ENCODE assay signal across 13 cellular contexts in the genomic region with DNA sequence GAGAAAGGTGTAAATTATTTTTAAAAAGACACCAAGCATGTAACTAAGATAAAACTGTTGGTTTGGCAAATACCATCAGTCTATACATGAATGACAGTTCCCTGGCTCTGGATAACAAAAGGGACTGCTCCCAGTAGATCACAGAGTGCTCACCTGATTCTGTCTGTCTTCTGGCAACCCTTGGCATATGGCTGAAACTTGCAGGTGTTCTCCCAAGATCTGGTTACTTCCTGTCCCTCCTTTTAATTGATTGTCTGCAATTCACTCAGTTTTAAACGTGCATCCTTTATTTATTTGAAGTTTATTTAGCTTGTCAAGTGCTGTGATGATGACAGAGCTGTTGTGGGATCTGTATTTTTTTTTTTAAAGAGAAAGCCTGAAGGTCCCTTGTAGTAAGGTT. TPM values are rescaled to one million over a fixed set of nuclear protein-coding genes. Genes with fewer than 3 reads are reported as not detected.
DNase-seq lines count a peak whose midpoint lies in the region; TF ChIP-seq lines count a peak whose summit lies in the region.
"Had no signal": no experiment of that assay in that cellular context is flagged by ENCODE, and none has a peak within 500 bp of the region (broad histone marks: within the 10 kb centered on the region; RNA-seq: fewer than 3 reads in every experiment).

No MANE protein-coding gene starts in this region.

- peaks cover 50% of the 10 kb centered on the region for H3K36me3 Mint-ChIP-seq in T-helper 1 cell treated with Interleukin-12 subunit alpha and Interleukin-12 subunit beta and Interleukin-4 antibody, amounts not matched to agents 30 μg/mL and 1 μg/mL, for 36 hours (ENCODE audit: low read depth)

- H4K20me1 ChIP-seq in BLaER1 (peaks cover 28% of the 10 kb centered on the region), DOHH2 (ENCODE audit: control insufficient read depth, insufficient read depth, low read depth, low read length) (no peaks in the 10 kb centered on the region), fibroblast of lung (ENCODE audit: control insufficient read depth, extremely low read depth, insufficient read depth, low read length) (no peaks in the 10 kb centered on the region), Karpas-422 (ENCODE audit: insufficient read depth, low read depth, low read length) (no peaks in the 10 kb centered on the region)

- peaks cover 35% of the 10 kb centered on the region for H3K4me1 Mint-ChIP-seq in T-helper 1 cell treated with Interleukin-12 subunit alpha and Interleukin-12 subunit beta and Interleukin-4 antibody, amounts not matched to agents 30 μg/mL and 1 μg/mL, for 36 hours (ENCODE audit: low read depth)

- H3K4me1 ChIP-seq in BLaER1 (peaks cover 50% of the 10 kb centered on the region), DOHH2 (ENCODE audit: control insufficient read depth, low read length) (peaks cover 65% of the 10 kb centered on the region), fibroblast of lung (ENCODE audit: control insufficient read depth, extremely low read depth, insufficient read depth, low read length) (peaks cover 12% of the 10 kb centered on the region), Karpas-422 (ENCODE audit: low read length) (peaks cover 11% of the 10 kb centered on the region)
- H3K4me1 ChIP-seq: HAP-1 had no signal

- H3K9me2 ChIP-seq in DOHH2 (replicated peaks; ENCODE audit: control insufficient read depth, low read length) (no peaks in the 10 kb centered on the region), Karpas-422 (replicated peaks; ENCODE audit: insufficient read depth, low read length) (no peaks in the 10 kb centered on the region)

- no peaks in the 10 kb centered on the region for H3K9me3 ChIP-seq in BLaER1
- no peaks in the 10 kb centered on the region for H3K9me3 ChIP-seq in DOHH2 (ENCODE audit: control insufficient read depth, insufficient read depth, low read length)
- no peaks in the 10 kb centered on the region for H3K9me3 ChIP-seq in fibroblast of lung (ENCODE audit: control insufficient read depth, insufficient read depth, low read depth, low read length)
- no peaks in the 10 kb centered on the region for H3K9me3 ChIP-seq in Karpas-422 (ENCODE audit: low read length)
- H3K9me3 ChIP-seq: HAP-1 had no signal

- TF ChIP-seq CTCF in DOHH2 (IDR thresholded peaks at IDR 0.05; ENCODE audit: low read depth, low read length, poor library complexity, severe bottlenecking): no peak
- TF ChIP-seq CTCF in fibroblast of lung (conservative IDR thresholded peaks at IDR 0.05 in 1 of 2, IDR thresholded peaks at IDR 0.05 in 1 of 2; ENCODE audit: low read depth in 1 of 2, low read length in 2 of 2): no peak

- peaks cover 10% of the 10 kb centered on the region for H3F3A ChIP-seq in DOHH2 (ENCODE audit: control insufficient read depth, insufficient read depth)

- H3K36me3 ChIP-seq in BLaER1 (no peaks in the 10 kb centered on the region), DOHH2 (ENCODE audit: control insufficient read depth, low read length) (no peaks in the 10 kb centered on the region), fibroblast of lung (ENCODE audit: control insufficient read depth, insufficient read depth, low read length) (no peaks in the 10 kb centered on the region), Karpas-422 (ENCODE audit: insufficient read depth, low read length) (no peaks in the 10 kb centered on the region)
- H3K36me3 ChIP-seq: HAP-1 had no signal

- DNase-seq in fibroblast of lung (ENCODE audit: low read depth in 2 of 2) (no peak), NK-92 (lab: John Stamatoyannopoulos, UW; ENCODE audit: unreplicated experiment) (no peak), Karpas-422 (no peak), NCI-H2029 treated with DMSO at 0.1 percent for 48 hours (lab: John Stamatoyannopoulos, UW) (no peak), SK-N-DZ (ENCODE audit: low spot score) (no peak)
- DNase-seq: IMR-90, NCI-H2081, Right ventricle myocardium superior had no signal

- peak overlapping the region; percentile 95 for H3K4me3 Mint-ChIP-seq in T-helper 1 cell treated with Interleukin-12 subunit alpha and Interleukin-12 subunit beta and Interleukin-4 antibody, amounts not matched to agents 30 μg/mL and 1 μg/mL, for 36 hours
- H3K4me3 Mint-ChIP-seq: WTC11 had no signal

- H3K79me2 ChIP-seq in DOHH2 (ENCODE audit: control insufficient read depth, low read length) (peaks cover 11% of the 10 kb centered on the region), fibroblast of lung (ENCODE audit: control insufficient read depth, insufficient read depth, low read length) (peaks cover 8% of the 10 kb centered on the region), Karpas-422 (ENCODE audit: low read length) (no peaks in the 10 kb centered on the region)

- H3K4me2 ChIP-seq in BLaER1 (peak overlapping the region; percentile 97), DOHH2 (ENCODE audit: low read length) (peak overlapping the region; percentile 79), fibroblast of lung (ENCODE audit: extremely low read depth, insufficient read depth, low read length) (peak overlapping the region; percentile 84), Karpas-422 (ENCODE audit: low read depth, low read length, poor library complexity, severe bottlenecking) (no peak overlapping the region)

- no peaks in the 10 kb centered on the region for H3K9me3 Mint-ChIP-seq in T-helper 1 cell treated with Interleukin-12 subunit alpha and Interleukin-12 subunit beta and Interleukin-4 antibody, amounts not matched to agents 30 μg/mL and 1 μg/mL, for 36 hours
- H3K9me3 Mint-ChIP-seq: WTC11 had no signal

- peaks cover 65% of the 10 kb centered on the region for H3K27me3 ChIP-seq in BLaER1
- H3K27me3 ChIP-seq in DOHH2 (ENCODE audit: control insufficient read depth, low read length): no peaks in the 10 kb centered on the region
- no peaks in the 10 kb centered on the region for H3K27me3 ChIP-seq in fibroblast of lung (ENCODE audit: control insufficient read depth, insufficient read depth, low read length)
- no peaks in the 10 kb centered on the region for H3K27me3 ChIP-seq in Karpas-422 (ENCODE audit: low read length)

- H3K27me3 Mint-ChIP-seq in T-helper 1 cell treated with Interleukin-12 subunit alpha and Interleukin-12 subunit beta and Interleukin-4 antibody, amounts not matched to agents 30 μg/mL and 1 μg/mL, for 36 hours (ENCODE audit: low read depth): no peaks in the 10 kb centered on the region

- H3K27ac ChIP-seq in BLaER1 (no peak overlapping the region), DOHH2 (ENCODE audit: low read depth, low read length) (peak overlapping the region; percentile 92), fibroblast of lung (ENCODE audit: insufficient read depth, low read length) (peak overlapping the region; percentile 58), Karpas-422 (ENCODE audit: low read length) (no peak overlapping the region)

- H2AFZ ChIP-seq in fibroblast of lung (ENCODE audit: low read length) (no peak overlapping the region), Karpas-422 (ENCODE audit: low read length) (no peak overlapping the region)

- peak overlapping the region; percentile 79 for H3K4me3 ChIP-seq in BLaER1
- peak overlapping the region; percentile 74 for H3K4me3 ChIP-seq in DOHH2 (ENCODE audit: low read length)
- H3K4me3 ChIP-seq in fibroblast of lung (replicated peaks in 1 of 4; ENCODE audit: control extremely low read depth in 1 of 4, insufficient read depth in 1 of 4, low read depth in 3 of 4, low read length in 4 of 4): peak overlapping the region in 3 of 4 experiments; percentile 21 to 51 (median 22)
- H3K4me3 ChIP-seq in Karpas-422 (ENCODE audit: low read length): no peak overlapping the region
- H3K4me3 ChIP-seq: HAP-1 had no signal

- peak overlapping the region; percentile 93 for H3K27ac Mint-ChIP-seq in T-helper 1 cell treated with Interleukin-12 subunit alpha and Interleukin-12 subunit beta and Interleukin-4 antibody, amounts not matched to agents 30 μg/mL and 1 μg/mL, for 36 hours
- H3K27ac Mint-ChIP-seq: WTC11 had no signal

- no peak overlapping the region for H3K9ac ChIP-seq in BLaER1
- no peak overlapping the region for H3K9ac ChIP-seq in fibroblast of lung (ENCODE audit: insufficient read depth, low read length)
- H3K9ac ChIP-seq in Karpas-422 (ENCODE audit: low read length): no peak overlapping the region

RNA-seq across cellular contexts. Expression of gene KCNA3, which starts 3.4 kb away (rescaled TPM):
- 3.3 and 5.6 TPM in 2 replicates for total RNA-seq in fibroblast of lung
- polyA plus RNA-seq in fibroblast of lung: 2.7 and 4.6 TPM in 2 replicates
- polyA plus RNA-seq in fibroblast of lung (2012): 1.4 and 2.1 TPM in 2 replicates
- polyA minus RNA-seq in fibroblast of lung (ENCODE audit: low replicate concordance): 7.3 and 7.8 TPM in 2 replicates
- total RNA-seq in Karpas-422 (2014; rRNA removed; shearing (Covaris generic); ENCODE audit: low replicate concordance): not detected in 2 replicates
- 0.07 and 0.09 TPM in 2 replicates for polyA plus RNA-seq in SK-N-DZ (2014; cell fraction: cytosol; rRNA removed)
- polyA plus RNA-seq in SK-N-DZ (2014; cell fraction: nucleus; rRNA removed): 0.18 TPM in 1 of 2 replicates, not detected in the other

Comparison
In these comparisons a context has a peak if more than half of its experiments do, and no peak if none do; other contexts are left out.
1. H3K27ac ChIP-seq: peak in DOHH2 (single experiment) and fibroblast of lung (single experiment); none in BLaER1 (single experiment) and Karpas-422 (single experiment).